ENCODE assay signal across 14 cellular contexts in the genomic region with DNA sequence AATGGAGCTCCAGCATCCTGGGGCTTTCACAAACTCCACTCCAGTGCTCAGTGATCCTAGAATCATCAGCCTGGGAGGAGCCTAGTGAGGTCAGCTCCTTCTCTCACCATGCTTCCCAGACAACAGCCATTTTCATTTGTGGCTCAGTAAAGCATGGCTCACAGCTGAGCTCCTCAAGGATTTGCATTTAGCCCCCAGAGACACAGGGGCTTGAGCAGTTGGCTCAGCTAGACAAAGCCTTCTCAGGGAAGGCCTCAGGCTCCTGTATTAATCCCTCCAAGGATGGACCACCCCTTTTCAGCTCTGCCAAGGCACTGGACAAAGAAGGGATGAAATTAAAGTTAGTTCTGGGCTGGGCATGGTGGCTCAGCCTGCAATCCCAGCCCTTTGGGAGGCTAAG.
"Had no signal": no experiment of that assay in that cellular context is flagged by ENCODE, and none has a peak within 500 bp of the region (broad histone marks: within the 10 kb centered on the region; RNA-seq: fewer than 3 reads in every experiment).

No MANE protein-coding gene starts in this region.

- H3K27ac Mint-ChIP-seq: activated CD4-positive, alpha-beta memory T cell treated with anti-CD3 and anti-CD28 coated beads, Interleukin-2, amount 10 ng/mL, durations not matched to agents 7 days and 5 days; activated naive CD8-positive, alpha-beta T cell treated with anti-CD3 and anti-CD28 coated beads for 36 hours had no signal

- H3K27me3 ChIP-seq: breast epithelium, esophagus squamous epithelium had no signal

- H3K36me3 ChIP-seq: breast epithelium had no signal

- H3K4me1 ChIP-seq: breast epithelium, esophagus squamous epithelium had no signal

- H3K4me3 Mint-ChIP-seq: activated CD4-positive, alpha-beta memory T cell treated with anti-CD3 and anti-CD28 coated beads, Interleukin-2, amount 10 ng/mL, durations not matched to agents 7 days and 5 days; activated naive CD8-positive, alpha-beta T cell treated with anti-CD3 and anti-CD28 coated beads for 36 hours; nephron had no signal

- H3K27me3 Mint-ChIP-seq: activated CD4-positive, alpha-beta memory T cell treated with anti-CD3 and anti-CD28 coated beads, Interleukin-2, amount 10 ng/mL, durations not matched to agents 7 days and 5 days; activated naive CD8-positive, alpha-beta T cell treated with anti-CD3 and anti-CD28 coated beads for 36 hours had no signal

- H3K4me3 ChIP-seq: breast epithelium, esophagus squamous epithelium had no signal

- H3K9me3 Mint-ChIP-seq: activated CD4-positive, alpha-beta memory T cell treated with anti-CD3 and anti-CD28 coated beads, Interleukin-2, amount 10 ng/mL, durations not matched to agents 7 days and 5 days; activated naive CD8-positive, alpha-beta T cell treated with anti-CD3 and anti-CD28 coated beads for 36 hours; nephron had no signal

- ATAC-seq: left lobe of liver had no signal

- H3K9me3 ChIP-seq: breast epithelium, esophagus squamous epithelium had no signal

- DNase-seq: activated CD4-positive, alpha-beta memory T cell treated with anti-CD3 and anti-CD28 coated beads, Interleukin-2, amount 10 ng/mL, durations not matched to agents 7 days and 5 days; activated gamma-delta T cell; activated naive CD8-positive, alpha-beta T cell treated with anti-CD3 and anti-CD28 coated beads for 36 hours; activated T-cell treated with anti-CD3 and anti-CD28 coated beads, Interleukin-2, amount 50 U/mL, for 48 hours; esophagus squamous epithelium; foreskin fibroblast; head of caudate nucleus; stimulated activated CD4-positive, alpha-beta T cell treated with anti-CD3 and anti-CD28 coated beads, Interleukin-12 subunit alpha, Interleukin-12 subunit beta, amount 100 ng/mL, for 4 hours; stimulated activated naive CD4-positive, alpha-beta T cell; substantia nigra; trophoblast cell had no signal

- H3K27ac ChIP-seq: breast epithelium, esophagus squamous epithelium had no signal
